Comparison of ENCODE assay signal across 8 cellular contexts in genomic region chr1:222711319-222712252, GRCh38. TPM values are rescaled to one million over a fixed set of nuclear protein-coding genes. Genes with fewer than 3 reads are reported as not detected.
A peak's percentile ranks its signal among the peaks of the same experiment; 100 is the strongest.
DNase-seq lines count a peak whose midpoint lies in the region; ATAC-seq and TF ChIP-seq lines count a peak whose summit lies in the region.

No MANE protein-coding gene starts in this region.

- peak overlapping the region; percentile 72 for H4K91ac ChIP-seq in IMR-90 (ENCODE audit: insufficient read depth, low read depth, low read length)

- peak overlapping the region; percentile 47 for H2BK5ac ChIP-seq in IMR-90 (ENCODE audit: low read depth, low read length, poor library complexity, severe bottlenecking)

- H3K9me3 ChIP-seq in IMR-90 (ENCODE audit: control insufficient read depth, insufficient read depth, low read length) (no peaks in the 10 kb centered on the region), RWPE2 (ENCODE audit: severe bottlenecking) (no peaks in the 10 kb centered on the region), neuron (ENCODE audit: low read length) (no peaks in the 10 kb centered on the region), testis (no peaks in the 10 kb centered on the region)

- peak overlapping the region; percentile 68 for H3K9ac ChIP-seq in IMR-90 (ENCODE audit: low read depth, low read length)

- BruUV-seq in IMR-90 (replicated peaks; lab: Mats Ljungman, UMichigan): no TSS peak

- in situ Hi-C loops in IMR-90 (cut with MboI; ENCODE audit: low sequenced_read_pairs): no loop called here

- peak overlapping the region; percentile 54 for H2BK120ac ChIP-seq in IMR-90 (ENCODE audit: low read depth, low read length)

- 0 out of 2 replicates have a peak, but pooled peaks have one; percentile 30 for TF ChIP-seq POLR2A in IMR-90 (IDR thresholded peaks at IDR 0.05; ENCODE audit: low read depth, low read length)
- TF ChIP-seq POLR2A in testis (IDR thresholded peaks at IDR 0.05): no peak

- H2AK9ac ChIP-seq in IMR-90 (replicated peaks; ENCODE audit: low read depth, low read length, poor library complexity): peak overlapping the region; percentile 98

- 0% methylated on average over 12 of the region's 42 CpGs; no CpG with 5 or more reads in 1 of the 2 experiments for WGBS in IMR-90 (ENCODE audit: extremely low coverage in 2 of 2, insufficient read length in 1 of 2), 2 experiments
- 0 to 1% methylated on average over 41 to 42 of the region's 42 CpGs for WGBS in testis, 2 donors

- TF ChIP-seq RAD21 in IMR-90 (IDR thresholded peaks at IDR 0.05; ENCODE audit: low read length): no peak

- CTCF ChIA-PET in IMR-90 (lab: Yijun Ruan, JAX): no interaction called here

- H3K14ac ChIP-seq in IMR-90 (replicated peaks; ENCODE audit: low read depth, low read length): peak overlapping the region; percentile 88

- H3K9me1 ChIP-seq in IMR-90 (ENCODE audit: insufficient read depth, low read length): no peaks in the 10 kb centered on the region; the same call in 1 of the 2 replicates

- H3K18ac ChIP-seq in IMR-90 (ENCODE audit: low read depth, low read length): peak overlapping the region; percentile 16

- dilution Hi-C loops in IMR-90 (cut with HindIII; ENCODE audit: low sequenced_read_pairs, unreplicated experiment): no loop called here

- ATAC-seq in GM21717 (IDR thresholded peaks at IDR 0.05; ENCODE audit: unreplicated experiment) (peak; percentile 42), IMR-90 (ENCODE audit: low read depth) (peak; percentile 42), RWPE2 (ENCODE audit: low read depth) (peak; percentile 62)

- H4K8ac ChIP-seq in IMR-90 (ENCODE audit: low read depth in 2 of 2, low read length in 2 of 2): peak overlapping the region; percentile 26 to 39

- H3K23ac ChIP-seq in IMR-90 (ENCODE audit: low read depth, low read length): peak overlapping the region; percentile 96

- peak overlapping the region; percentile 4 for H4K5ac ChIP-seq in IMR-90 (ENCODE audit: low read depth, low read length)

- peaks cover 7 to 51% of the 10 kb centered on the region in 2 experiments; a peak in 2 of 4 replicates for H3K79me1 ChIP-seq in IMR-90 (ENCODE audit: low read depth in 1 of 2, low read length in 2 of 2)

- peak overlapping the region; percentile 92 for H3K4me3 ChIP-seq in IMR-90 (ENCODE audit: insufficient read depth, low read depth, low read length)
- peak overlapping the region; percentile 52 for H3K4me3 ChIP-seq in RWPE2 (ENCODE audit: severe bottlenecking)
- H3K4me3 ChIP-seq in neuron (ENCODE audit: low read length): peak overlapping the region; percentile 71
- peak overlapping the region; percentile 77 to 84 for H3K4me3 ChIP-seq in testis

- peak overlapping the region; percentile 75 for H2AK5ac ChIP-seq in IMR-90 (ENCODE audit: low read depth, low read length)

- H2BK15ac ChIP-seq in IMR-90 (ENCODE audit: low read depth, low read length): peak overlapping the region; percentile 53; the same call in 1 of the 3 replicates

- H3K56ac ChIP-seq in IMR-90 (ENCODE audit: extremely low read depth, insufficient read depth, low read length): peak overlapping the region; percentile 82

- H3K36me3 ChIP-seq in IMR-90 (ENCODE audit: control insufficient read depth, insufficient read depth, low read length) (peaks cover 3% of the 10 kb centered on the region), RWPE2 (ENCODE audit: low read depth) (peaks cover 3% of the 10 kb centered on the region; the same call in 1 of the 2 replicates), neuron (ENCODE audit: insufficient read depth, low read length) (peaks cover 8% of the 10 kb centered on the region), testis (ENCODE audit: low read depth, missing control alignments) (no peaks in the 10 kb centered on the region)

- intact Hi-C loops in IMR-90 (cut with micrococcal nuclease) (loop anchor here (1.0 to 2.0 kb wide), 2 partner anchors 67 to 246 kb away; no protein-coding TSS in a partner anchor), testis (cut with DNase I; ENCODE audit: low total_unique reads) (no loop called here)

- no peaks in the 10 kb centered on the region; the same call in 1 of the 2 replicates for H4K20me1 ChIP-seq in IMR-90 (ENCODE audit: insufficient read depth, low read length)

- POLR2A ChIA-PET in IMR-90 (lab: Charles Lee; ENCODE audit: unreplicated experiment): no interaction called here

- H3K4me2 ChIP-seq in IMR-90 (ENCODE audit: low read depth, low read length): peak overlapping the region; percentile 58

- H3K27me3 ChIP-seq in IMR-90 (ENCODE audit: control insufficient read depth, insufficient read depth, low read length): no peaks in the 10 kb centered on the region
- no peaks in the 10 kb centered on the region for H3K27me3 ChIP-seq in RWPE2 (ENCODE audit: insufficient read depth, poor library complexity, severe bottlenecking)
- H3K27me3 ChIP-seq in neuron (ENCODE audit: insufficient read depth, low read length): no peaks in the 10 kb centered on the region
- no peaks in the 10 kb centered on the region for H3K27me3 ChIP-seq in testis

- peak; percentile 50 for DNase-seq in DMS79 treated with DMSO at 0.1 percent for 48 hours (lab: John Stamatoyannopoulos, UW)
- DNase-seq in IMR-90: peak; percentile 57
- DNase-seq in RWPE2 (ENCODE audit: low spot score): peak; percentile 34
- DNase-seq in activated effector memory CD4-positive, alpha-beta T cell treated with anti-CD3 and anti-CD28 coated beads, Interleukin-2, amount 50 U/mL, for 16 hours: peak; percentile 87
- peak; percentile 28 for DNase-seq in fibroblast of the conjunctiva (ENCODE audit: low read depth)
- peak; percentile 66 for DNase-seq in testis

- peak overlapping the region; percentile 21; the same call in 1 of the 2 replicates for H2BK20ac ChIP-seq in IMR-90 (ENCODE audit: low read depth, low read length)

- H2AFZ ChIP-seq in IMR-90 (replicated peaks; ENCODE audit: low read length, poor library complexity): peak overlapping the region; percentile 86
- no peak overlapping the region for H2AFZ ChIP-seq in neuron (ENCODE audit: low read depth, low read length)

- peak overlapping the region; percentile 92 for H3K4ac ChIP-seq in IMR-90 (ENCODE audit: low read depth, low read length)

- H3K4me1 ChIP-seq in IMR-90 (ENCODE audit: control insufficient read depth, insufficient read depth, low read length): no peaks in the 10 kb centered on the region
- H3K4me1 ChIP-seq in RWPE2 (ENCODE audit: insufficient read depth, poor library complexity, severe bottlenecking): peaks cover 9% of the 10 kb centered on the region
- peaks cover 16% of the 10 kb centered on the region for H3K4me1 ChIP-seq in neuron (ENCODE audit: insufficient read depth, low read length)
- peaks cover 20% of the 10 kb centered on the region for H3K4me1 ChIP-seq in testis

- TF ChIP-seq CTCF in IMR-90 (conservative IDR thresholded peaks at IDR 0.05; ENCODE audit: low read depth, low read length): no peak
- no peak for TF ChIP-seq CTCF in RWPE2 (IDR thresholded peaks at IDR 0.05; ENCODE audit: poor library complexity, severe bottlenecking)
- TF ChIP-seq CTCF in testis (IDR thresholded peaks at IDR 0.05): no peak

- H3K27ac ChIP-seq in IMR-90 (ENCODE audit: insufficient read depth, low read length) (peak overlapping the region; percentile 68), RWPE2 (ENCODE audit: poor library complexity, severe bottlenecking) (peak overlapping the region; percentile 88), testis (peak overlapping the region; percentile 83 to 96)

TF ChIP-seq in IMR-90, 13 proteins besides CTCF, POLR2A, EP300 and RAD21 (continues in another document):
- TF ChIP-seq CEBPB (IDR thresholded peaks at IDR 0.05; ENCODE audit: low read depth, low read length) (no peak), MXI1 (IDR thresholded peaks at IDR 0.05; ENCODE audit: borderline replicate concordance, low read depth, low read length) (no peak; the same call in 1 of the 2 replicates), SMC3 (IDR thresholded peaks at IDR 0.05; ENCODE audit: low read depth, low read length) (no peak), CHD1 (IDR thresholded peaks at IDR 0.05; ENCODE audit: low read depth, low read length) (no peak), RFX5 (IDR thresholded peaks at IDR 0.05; ENCODE audit: low read depth, low read length) (no peak), MAZ (IDR thresholded peaks at IDR 0.05; ENCODE audit: borderline replicate concordance, low read depth, low read length) (no peak)
- TF ChIP-seq, protein P1, sequence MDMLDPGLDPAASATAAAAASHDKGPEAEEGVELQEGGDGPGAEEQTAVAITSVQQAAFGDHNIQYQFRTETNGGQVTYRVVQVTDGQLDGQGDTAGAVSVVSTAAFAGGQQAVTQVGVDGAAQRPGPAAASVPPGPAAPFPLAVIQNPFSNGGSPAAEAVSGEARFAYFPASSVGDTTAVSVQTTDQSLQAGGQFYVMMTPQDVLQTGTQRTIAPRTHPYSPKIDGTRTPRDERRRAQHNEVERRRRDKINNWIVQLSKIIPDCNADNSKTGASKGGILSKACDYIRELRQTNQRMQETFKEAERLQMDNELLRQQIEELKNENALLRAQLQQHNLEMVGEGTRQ (IDR thresholded peaks at IDR 0.05; ENCODE audit: low read depth, low read length): no peak

RNA-seq across cellular contexts. Expression of gene AIDA, which starts 0.7 kb away (rescaled TPM):
- total RNA-seq in IMR-90 (2012; rRNA removed) (47.9 and 71.4 TPM in 2 replicates), testis (10 to 100 TPM; 66.8 to 73.1 TPM)
- polyA plus RNA-seq in IMR-90 (2012; rRNA removed) (34.3 and 48.6 TPM in 2 replicates), testis (ENCODE audit: insufficient read depth, low read depth, low replicate concordance) (83.5 TPM)
- polyA plus RNA-seq in IMR-90 (2012; cell fraction: cytosol; rRNA removed): 7.9 and 10.9 TPM in 2 replicates
- polyA plus RNA-seq in IMR-90 (2012; cell fraction: nucleus; rRNA removed; ENCODE audit: low replicate concordance): 2.6 and 14.3 TPM in 2 replicates

RNA-seq across cellular contexts. Expression of gene BROX, which starts 0.8 kb away (rescaled TPM):
- 43.4 and 63.9 TPM in 2 replicates for total RNA-seq in IMR-90 (2012; rRNA removed)
- 4.7 and 6.8 TPM in 2 replicates for polyA plus RNA-seq in IMR-90 (2012; rRNA removed)
- 1.8 and 4.9 TPM in 2 replicates for polyA plus RNA-seq in IMR-90 (2012; cell fraction: cytosol; rRNA removed)
- 1.6 and 5.5 TPM in 2 replicates for polyA plus RNA-seq in IMR-90 (2012; cell fraction: nucleus; rRNA removed; ENCODE audit: low replicate concordance)
- total RNA-seq in testis: 10 to 100 TPM; 37.3 to 41.3 TPM
- 20.8 TPM for polyA plus RNA-seq in testis (ENCODE audit: insufficient read depth, low read depth, low replicate concordance)

RNA-seq across cellular contexts. Expression of gene FAM177B, which starts 25.4 kb away (rescaled TPM):
- total RNA-seq in IMR-90 (2012; rRNA removed) (not detected in 2 replicates), testis (1 to 10 TPM in 1 of 2 donors, under 1 TPM in 1; 0.71 to 2.3 TPM)
- polyA plus RNA-seq in IMR-90 (2012; rRNA removed) (not detected in 2 replicates), testis (ENCODE audit: insufficient read depth, low read depth, low replicate concordance) (not detected)
- not detected in 2 replicates for polyA plus RNA-seq in IMR-90 (2012; cell fraction: cytosol; rRNA removed)
- not detected in 2 replicates for polyA plus RNA-seq in IMR-90 (2012; cell fraction: nucleus; rRNA removed; ENCODE audit: low replicate concordance)

Comparison
In these comparisons a context has a peak if more than half of its experiments do, and no peak if none do; other contexts are left out.
1. Peak in every context shown above with its lines: DNase-seq, ATAC-seq, H3K4me3 ChIP-seq and H3K27ac ChIP-seq.
2. DNase-seq: peak in every context shown above with its lines; median percentile 87 in activated effector memory CD4-positive, alpha-beta T cell treated with anti-CD3 and anti-CD28 coated beads, Interleukin-2, amount 50 U/mL, for 16 hours; 66 in testis; 57 in IMR-90; 50 in DMS79 treated with DMSO at 0.1 percent for 48 hours; 34 in RWPE2; 28 in fibroblast of the conjunctiva.